ENCODE assay signal across 22 cellular contexts in genomic region chr10:68167271-68167670, GRCh38. TPM values are rescaled to one million over a fixed set of nuclear protein-coding genes. Genes with fewer than 3 reads are reported as not detected.
"Had no signal": no experiment of that assay in that cellular context is flagged by ENCODE, and none has a peak within 500 bp of the region (broad histone marks: within the 10 kb centered on the region; RNA-seq: fewer than 3 reads in every experiment).

No MANE protein-coding gene starts in this region.

- H3K4me1 ChIP-seq: esophagus squamous epithelium, heart right ventricle, parathyroid adenoma, upper lobe of right lung had no signal

- H3K27ac Mint-ChIP-seq: activated CD4-positive, alpha-beta memory T cell treated with anti-CD3 and anti-CD28 coated beads, Interleukin-2, amount 10 ng/mL, durations not matched to agents 7 days and 5 days; activated CD8-positive, alpha-beta memory T cell treated with anti-CD3 and anti-CD28 coated beads, Interleukin-2, amount 10 ng/mL, durations not matched to agents 7 days and 5 days; activated naive CD4-positive, alpha-beta T cell treated with anti-CD3 and anti-CD28 coated beads for 36 hours; dendritic cell treated with granulocyte-macrophage colony-stimulating factor and Interleukin-4, amounts not matched to agents 40 ng/mL and 50 ng/mL, for 4 days; immature natural killer cell; natural killer cell; stimulated activated memory B cell treated with anti-CD40 and anti-IgM and Interleukin-4, amounts not matched to agents 10 μg/mL and 1 μg/mL and 100 μg/mL, for 72 hours had no signal

- H3K9me3 Mint-ChIP-seq: activated CD4-positive, alpha-beta memory T cell treated with anti-CD3 and anti-CD28 coated beads, Interleukin-2, amount 10 ng/mL, durations not matched to agents 7 days and 5 days; activated naive CD4-positive, alpha-beta T cell treated with anti-CD3 and anti-CD28 coated beads for 36 hours; dendritic cell treated with granulocyte-macrophage colony-stimulating factor and Interleukin-4, amounts not matched to agents 40 ng/mL and 50 ng/mL, for 4 days; immature natural killer cell; natural killer cell; stimulated activated memory B cell treated with anti-CD40 and anti-IgM and Interleukin-4, amounts not matched to agents 10 μg/mL and 1 μg/mL and 100 μg/mL, for 72 hours had no signal

- H3K27me3 ChIP-seq: brain microvascular endothelial cell, esophagus squamous epithelium, heart right ventricle, upper lobe of right lung had no signal

- H3K27ac ChIP-seq: brain microvascular endothelial cell, esophagus squamous epithelium, heart right ventricle, parathyroid adenoma, upper lobe of right lung had no signal

- H3K36me3 Mint-ChIP-seq: activated CD8-positive, alpha-beta memory T cell treated with anti-CD3 and anti-CD28 coated beads, Interleukin-2, amount 10 ng/mL, durations not matched to agents 7 days and 5 days; immature natural killer cell; natural killer cell; stimulated activated memory B cell treated with anti-CD40 and anti-IgM and Interleukin-4, amounts not matched to agents 10 μg/mL and 1 μg/mL and 100 μg/mL, for 72 hours had no signal

- H3K4me3 Mint-ChIP-seq: activated CD4-positive, alpha-beta memory T cell treated with anti-CD3 and anti-CD28 coated beads, Interleukin-2, amount 10 ng/mL, durations not matched to agents 7 days and 5 days; activated CD8-positive, alpha-beta memory T cell treated with anti-CD3 and anti-CD28 coated beads, Interleukin-2, amount 10 ng/mL, durations not matched to agents 7 days and 5 days; activated naive CD4-positive, alpha-beta T cell treated with anti-CD3 and anti-CD28 coated beads for 36 hours; dendritic cell treated with granulocyte-macrophage colony-stimulating factor and Interleukin-4, amounts not matched to agents 40 ng/mL and 50 ng/mL, for 4 days; immature natural killer cell; natural killer cell; stimulated activated memory B cell treated with anti-CD40 and anti-IgM and Interleukin-4, amounts not matched to agents 10 μg/mL and 1 μg/mL and 100 μg/mL, for 72 hours had no signal

- H3K9me3 ChIP-seq: esophagus squamous epithelium, heart right ventricle, upper lobe of right lung had no signal

- FAIRE-seq: endothelial cell of umbilical vein had no signal

- H3K4me1 Mint-ChIP-seq: immature natural killer cell, natural killer cell had no signal

- H3K36me3 ChIP-seq: brain microvascular endothelial cell, esophagus squamous epithelium, upper lobe of right lung had no signal

- H3K4me3 ChIP-seq: esophagus squamous epithelium, heart right ventricle, upper lobe of right lung had no signal

- H3K27me3 Mint-ChIP-seq: activated CD4-positive, alpha-beta memory T cell treated with anti-CD3 and anti-CD28 coated beads, Interleukin-2, amount 10 ng/mL, durations not matched to agents 7 days and 5 days; activated CD8-positive, alpha-beta memory T cell treated with anti-CD3 and anti-CD28 coated beads, Interleukin-2, amount 10 ng/mL, durations not matched to agents 7 days and 5 days; dendritic cell treated with granulocyte-macrophage colony-stimulating factor and Interleukin-4, amounts not matched to agents 40 ng/mL and 50 ng/mL, for 4 days; stimulated activated memory B cell treated with anti-CD40 and anti-IgM and Interleukin-4, amounts not matched to agents 10 μg/mL and 1 μg/mL and 100 μg/mL, for 72 hours had no signal

- DNase-seq: activated CD4-positive, alpha-beta memory T cell treated with anti-CD3 and anti-CD28 coated beads, Interleukin-2, amount 10 ng/mL, durations not matched to agents 7 days and 5 days; activated CD4-positive, alpha-beta T cell treated with anti-CD3 and anti-CD28 coated beads for 48 hours; activated CD4-positive, CD25-positive, alpha-beta regulatory T cell; activated CD8-positive, alpha-beta memory T cell treated with anti-CD3 and anti-CD28 coated beads, Interleukin-2, amount 10 ng/mL, durations not matched to agents 7 days and 5 days; activated naive CD4-positive, alpha-beta T cell treated with anti-CD3 and anti-CD28 coated beads for 36 hours; aorta; brain microvascular endothelial cell; effector memory CD4-positive, alpha-beta T cell; esophagus squamous epithelium; heart right ventricle; immature natural killer cell; natural killer cell; stimulated activated CD4-positive, alpha-beta T cell treated with anti-CD3 and anti-CD28 coated beads, Interleukin-4, amount 100 ng/mL, for 4 hours; T1000; upper lobe of right lung had no signal

- ATAC-seq: activated CD8-positive, alpha-beta memory T cell treated with anti-CD3 and anti-CD28 coated beads, Interleukin-2, amount 10 ng/mL, durations not matched to agents 7 days and 5 days; heart right ventricle; natural killer cell; sciatic nerve; stimulated activated memory B cell treated with anti-CD40 and anti-IgM and Interleukin-4, amounts not matched to agents 10 μg/mL and 1 μg/mL and 100 μg/mL, for 72 hours; upper lobe of right lung had no signal

RNA-seq across cellular contexts. Expression of gene MYPN, which starts 58.0 kb away (rescaled TPM):
- total RNA-seq: activated CD4-positive, alpha-beta memory T cell treated with anti-CD3 and anti-CD28 coated beads, Interleukin-2, amount 10 ng/mL, durations not matched to agents 7 days and 5 days; activated CD8-positive, alpha-beta memory T cell treated with anti-CD3 and anti-CD28 coated beads, Interleukin-2, amount 10 ng/mL, durations not matched to agents 7 days and 5 days; activated naive CD4-positive, alpha-beta T cell treated with anti-CD3 and anti-CD28 coated beads for 36 hours; cerebellum; endothelial cell of umbilical vein; esophagus squamous epithelium; natural killer cell; T-helper 1 cell treated with Interleukin-12 subunit alpha and Interleukin-12 subunit beta and Interleukin-4 antibody, amounts not matched to agents 30 ng/mL and 1 ng/mL, for 36 hours; upper lobe of right lung had no signal
